ENCODE assay signal across 34 cellular contexts in genomic region chr12:125373375-125373774, GRCh38.
"Had no signal": no experiment of that assay in that cellular context is flagged by ENCODE, and none has a peak within 500 bp of the region (broad histone marks: within the 10 kb centered on the region; RNA-seq: fewer than 3 reads in every experiment).

No MANE protein-coding gene starts in this region.

- H3K4me3 Mint-ChIP-seq: T-helper 1 cell treated with Interleukin-12 subunit alpha and Interleukin-12 subunit beta and Interleukin-4 antibody, amounts not matched to agents 30 μg/mL and 1 μg/mL, for 36 hours had no signal

- H3K9me3 ChIP-seq: MG63, Peyer's patch, SJSA1, SK-N-SH had no signal

- DNase-seq: Kasumi-1; MG63; NCI-H1048; NCI-H1092 treated with DMSO at 0.1 percent for 48 hours; NCI-H1105 treated with DMSO at 0.1 percent for 48 hours; NCI-H1417; NCI-H1436; NCI-H146; NCI-H1694; NCI-H187; NCI-H1930; NCI-H2029 treated with DMSO at 0.1 percent for 48 hours; NCI-H2081 treated with DMSO at 0.1 percent for 48 hours; NCI-H2107; NCI-H2171; NCI-H226; NCI-H446 treated with DMSO at 0.1 percent for 48 hours; NCI-H510A; NCI-H524; NCI-H526; NCI-H69; NCI-H748 treated with DMSO at 0.1 percent for 48 hours; NCI-H82; NK-92 treated with Interleukin-12 subunit alpha and Interleukin-12 subunit beta, amount 100 ng/mL, for 24 hours; PC-3; Peyer's patch; Right ventricle myocardium superior; RPMI8226; SHP77 treated with DMSO at 0.1 percent for 48 hours; SK-N-SH; SW 1271; T-helper 1 cell had no signal

- H3K36me3 ChIP-seq: MG63, Peyer's patch, SJSA1 had no signal

- H3K4me2 ChIP-seq: SK-N-SH had no signal

- H3K27me3 ChIP-seq: Peyer's patch, SJSA1 had no signal

- H3K27ac ChIP-seq: Peyer's patch, SJSA1 had no signal

- H3K27ac Mint-ChIP-seq: T-helper 1 cell treated with Interleukin-12 subunit alpha and Interleukin-12 subunit beta and Interleukin-4 antibody, amounts not matched to agents 30 μg/mL and 1 μg/mL, for 36 hours had no signal

- H3K9ac ChIP-seq: SK-N-SH had no signal

- H3K9me3 Mint-ChIP-seq: T-helper 1 cell treated with Interleukin-12 subunit alpha and Interleukin-12 subunit beta and Interleukin-4 antibody, amounts not matched to agents 30 μg/mL and 1 μg/mL, for 36 hours had no signal

- H3K4me3 ChIP-seq: MG63, Peyer's patch, SJSA1 had no signal

- H3K9me2 ChIP-seq: SK-N-SH had no signal

- H3K4me1 ChIP-seq: Peyer's patch, SJSA1 had no signal

- ATAC-seq: PC-3 had no signal
